ENCODE assay signal across 1 cellular context in genomic region chr19:40702337-40703012, GRCh38.
TF ChIP-seq lines count a peak whose summit lies in the region.

No MANE protein-coding gene starts in this region.

TF ChIP-seq in K562, 482 proteins besides CTCF, POLR2A, EP300 and RAD21 (continued from another document and continues in another):
- TF ChIP-seq, protein P1, sequence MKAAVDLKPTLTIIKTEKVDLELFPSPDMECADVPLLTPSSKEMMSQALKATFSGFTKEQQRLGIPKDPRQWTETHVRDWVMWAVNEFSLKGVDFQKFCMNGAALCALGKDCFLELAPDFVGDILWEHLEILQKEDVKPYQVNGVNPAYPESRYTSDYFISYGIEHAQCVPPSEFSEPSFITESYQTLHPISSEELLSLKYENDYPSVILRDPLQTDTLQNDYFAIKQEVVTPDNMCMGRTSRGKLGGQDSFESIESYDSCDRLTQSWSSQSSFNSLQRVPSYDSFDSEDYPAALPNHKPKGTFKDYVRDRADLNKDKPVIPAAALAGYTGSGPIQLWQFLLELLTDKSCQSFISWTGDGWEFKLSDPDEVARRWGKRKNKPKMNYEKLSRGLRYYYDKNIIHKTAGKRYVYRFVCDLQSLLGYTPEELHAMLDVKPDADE (conservative IDR thresholded peaks at IDR 0.05; ENCODE audit: control insufficient read depth, low read depth, low read length): 0 out of 2 replicates have a peak, but pooled peaks have one; percentile 56
- 0 out of 2 replicates have a peak, but pooled peaks have one; percentile 31 for TF ChIP-seq HDAC2 (IDR thresholded peaks at IDR 0.05)
- TF ChIP-seq, protein P2, sequence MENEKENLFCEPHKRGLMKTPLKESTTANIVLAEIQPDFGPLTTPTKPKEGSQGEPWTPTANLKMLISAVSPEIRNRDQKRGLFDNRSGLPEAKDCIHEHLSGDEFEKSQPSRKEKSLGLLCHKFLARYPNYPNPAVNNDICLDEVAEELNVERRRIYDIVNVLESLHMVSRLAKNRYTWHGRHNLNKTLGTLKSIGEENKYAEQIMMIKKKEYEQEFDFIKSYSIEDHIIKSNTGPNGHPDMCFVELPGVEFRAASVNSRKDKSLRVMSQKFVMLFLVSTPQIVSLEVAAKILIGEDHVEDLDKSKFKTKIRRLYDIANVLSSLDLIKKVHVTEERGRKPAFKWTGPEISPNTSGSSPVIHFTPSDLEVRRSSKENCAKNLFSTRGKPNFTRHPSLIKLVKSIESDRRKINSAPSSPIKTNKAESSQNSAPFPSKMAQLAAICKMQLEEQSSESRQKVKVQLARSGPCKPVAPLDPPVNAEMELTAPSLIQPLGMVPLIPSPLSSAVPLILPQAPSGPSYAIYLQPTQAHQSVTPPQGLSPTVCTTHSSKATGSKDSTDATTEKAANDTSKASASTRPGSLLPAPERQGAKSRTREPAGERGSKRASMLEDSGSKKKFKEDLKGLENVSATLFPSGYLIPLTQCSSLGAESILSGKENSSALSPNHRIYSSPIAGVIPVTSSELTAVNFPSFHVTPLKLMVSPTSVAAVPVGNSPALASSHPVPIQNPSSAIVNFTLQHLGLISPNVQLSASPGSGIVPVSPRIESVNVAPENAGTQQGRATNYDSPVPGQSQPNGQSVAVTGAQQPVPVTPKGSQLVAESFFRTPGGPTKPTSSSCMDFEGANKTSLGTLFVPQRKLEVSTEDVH (IDR thresholded peaks at IDR 0.05; ENCODE audit: low read depth, partially characterized antibody): peak; percentile 67
- no peak for TF ChIP-seq ZC3H8 (IDR thresholded peaks at IDR 0.05)
- TF ChIP-seq ZNF449 (CRISPR knock-in tag; IDR thresholded peaks at IDR 0.05): no peak
- TF ChIP-seq HCFC1 (IDR thresholded peaks at IDR 0.05; ENCODE audit: low read depth, low read length): peak; percentile 39; the same call in 1 of the 2 replicates
- no peak for TF ChIP-seq CXXC5 (CRISPR knock-in tag; IDR thresholded peaks at IDR 0.05)
- peak; percentile 93 for TF ChIP-seq RB1 (IDR thresholded peaks at IDR 0.05; ENCODE audit: low read depth)
- peak; percentile 85; the same call in 1 of the 2 replicates for TF ChIP-seq MYC (IDR thresholded peaks at IDR 0.05; ENCODE audit: low read depth, low read length)
- no peak for TF ChIP-seq MYC (CRISPR knock-in tag; IDR thresholded peaks at IDR 0.05; ENCODE audit: borderline replicate concordance, low read depth)
- TF ChIP-seq TCFL5 (CRISPR knock-in tag; conservative IDR thresholded peaks at IDR 0.05): no peak
- TF ChIP-seq RBBP5 (IDR thresholded peaks at IDR 0.05; ENCODE audit: borderline replicate concordance, insufficient read depth, low read length, poor library complexity, severe bottlenecking): peak; percentile 8
- no peak for TF ChIP-seq TARDBP (IDR thresholded peaks at IDR 0.05)
- peak; percentile 92 for TF ChIP-seq ZFX (CRISPR knock-in tag; IDR thresholded peaks at IDR 0.05)
- TF ChIP-seq, protein P3, sequence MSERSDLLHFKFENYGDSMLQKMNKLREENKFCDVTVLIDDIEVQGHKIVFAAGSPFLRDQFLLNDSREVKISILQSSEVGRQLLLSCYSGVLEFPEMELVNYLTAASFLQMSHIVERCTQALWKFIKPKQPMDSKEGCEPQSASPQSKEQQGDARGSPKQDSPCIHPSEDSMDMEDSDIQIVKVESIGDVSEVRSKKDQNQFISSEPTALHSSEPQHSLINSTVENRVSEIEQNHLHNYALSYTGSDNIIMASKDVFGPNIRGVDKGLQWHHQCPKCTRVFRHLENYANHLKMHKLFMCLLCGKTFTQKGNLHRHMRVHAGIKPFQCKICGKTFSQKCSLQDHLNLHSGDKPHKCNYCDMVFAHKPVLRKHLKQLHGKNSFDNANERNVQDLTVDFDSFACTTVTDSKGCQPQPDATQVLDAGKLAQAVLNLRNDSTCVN (CRISPR knock-in tag; IDR thresholded peaks at IDR 0.05): peak; percentile 48; the same call in 1 of the 2 replicates
- TF ChIP-seq TOE1 (IDR thresholded peaks at IDR 0.05; ENCODE audit: borderline replicate concordance): peak; percentile 32; the same call in 1 of the 2 replicates
- no peak for TF ChIP-seq TOE1 (CRISPR knock-in tag; IDR thresholded peaks at IDR 0.05; ENCODE audit: borderline replicate concordance, low read depth)
- TF ChIP-seq BHLHE40 (IDR thresholded peaks at IDR 0.05; ENCODE audit: low read length): peak; percentile 30; the same call in 1 of the 2 replicates
- peak; percentile 79; the same call in 1 of the 2 replicates for TF ChIP-seq XRCC5 (IDR thresholded peaks at IDR 0.05; ENCODE audit: low read depth, low read length)
- peak; percentile 45 for TF ChIP-seq SUPT5H (IDR thresholded peaks at IDR 0.05)
- peak; percentile 21 to 39; a peak in 2 of 4 replicates for TF ChIP-seq NRF1 (conservative IDR thresholded peaks at IDR 0.05 in 1 of 2, IDR thresholded peaks at IDR 0.05 in 1 of 2)
- TF ChIP-seq PHB2 (IDR thresholded peaks at IDR 0.05; ENCODE audit: low read depth): no peak
- no peak for TF ChIP-seq ZNF324 (CRISPR knock-in tag; IDR thresholded peaks at IDR 0.05)
- peak; percentile 34; the same call in 1 of the 2 replicates for TF ChIP-seq RBFOX2 (IDR thresholded peaks at IDR 0.05; ENCODE audit: low read depth, low read length)
- TF ChIP-seq CBX3 (IDR thresholded peaks at IDR 0.05; ENCODE audit: borderline replicate concordance in 1 of 2, low read length in 2 of 2): peak in 1 of 2 experiments; percentile 33; a peak in 1 of 3 replicates
- peak; percentile 92 for TF ChIP-seq ZNF740 (CRISPR knock-in tag; IDR thresholded peaks at IDR 0.05)
- TF ChIP-seq ZNF740 (tag; IDR thresholded peaks at IDR 0.05): peak in 1 of 2 experiments; percentile 56; a peak in 1 of 4 replicates
- peak; percentile 61; the same call in 1 of the 2 replicates for TF ChIP-seq SP1 (CRISPR knock-in tag; IDR thresholded peaks at IDR 0.05)
- TF ChIP-seq YY1 (IDR thresholded peaks at IDR 0.05; ENCODE audit: borderline replicate concordance in 1 of 3, control insufficient read depth in 1 of 3, extremely low read depth in 1 of 3, insufficient read depth in 3 of 3, insufficient read length in 1 of 3, insufficient replicate concordance in 2 of 3, low read depth in 1 of 3, low read length in 2 of 3): peak in 1 of 3 experiments; percentile 25
- TF ChIP-seq BCOR (IDR thresholded peaks at IDR 0.05): peak; percentile 60
- TF ChIP-seq, protein P4, sequence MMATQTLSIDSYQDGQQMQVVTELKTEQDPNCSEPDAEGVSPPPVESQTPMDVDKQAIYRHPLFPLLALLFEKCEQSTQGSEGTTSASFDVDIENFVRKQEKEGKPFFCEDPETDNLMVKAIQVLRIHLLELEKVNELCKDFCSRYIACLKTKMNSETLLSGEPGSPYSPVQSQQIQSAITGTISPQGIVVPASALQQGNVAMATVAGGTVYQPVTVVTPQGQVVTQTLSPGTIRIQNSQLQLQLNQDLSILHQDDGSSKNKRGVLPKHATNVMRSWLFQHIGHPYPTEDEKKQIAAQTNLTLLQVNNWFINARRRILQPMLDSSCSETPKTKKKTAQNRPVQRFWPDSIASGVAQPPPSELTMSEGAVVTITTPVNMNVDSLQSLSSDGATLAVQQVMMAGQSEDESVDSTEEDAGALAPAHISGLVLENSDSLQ (IDR thresholded peaks at IDR 0.05): peak; percentile 83
- TF ChIP-seq ATF7 (IDR thresholded peaks at IDR 0.05): no peak
- TF ChIP-seq, protein P5, sequence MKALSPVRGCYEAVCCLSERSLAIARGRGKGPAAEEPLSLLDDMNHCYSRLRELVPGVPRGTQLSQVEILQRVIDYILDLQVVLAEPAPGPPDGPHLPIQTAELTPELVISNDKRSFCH (CRISPR knock-in tag; IDR thresholded peaks at IDR 0.05): no peak
- TF ChIP-seq, protein P5 (tag; IDR thresholded peaks at IDR 0.05): no peak
- peak; percentile 24; the same call in 1 of the 2 replicates for TF ChIP-seq MTA3 (IDR thresholded peaks at IDR 0.05; ENCODE audit: borderline replicate concordance)
- TF ChIP-seq ARID2 (IDR thresholded peaks at IDR 0.05): 0 out of 2 replicates have a peak, but pooled peaks have one; percentile 69
- TF ChIP-seq CREB1 (IDR thresholded peaks at IDR 0.05): no peak
- peak; percentile 16; the same call in 1 of the 2 replicates for TF ChIP-seq CREB1 (CRISPR knock-in tag; IDR thresholded peaks at IDR 0.05)
- TF ChIP-seq LARP7 (IDR thresholded peaks at IDR 0.05): peak; percentile 79; the same call in 1 of the 2 replicates
- TF ChIP-seq EGR1 (conservative IDR thresholded peaks at IDR 0.05): peak; percentile 77
- TF ChIP-seq KLF1 (tag; IDR thresholded peaks at IDR 0.05): no peak
- TF ChIP-seq, protein P6, sequence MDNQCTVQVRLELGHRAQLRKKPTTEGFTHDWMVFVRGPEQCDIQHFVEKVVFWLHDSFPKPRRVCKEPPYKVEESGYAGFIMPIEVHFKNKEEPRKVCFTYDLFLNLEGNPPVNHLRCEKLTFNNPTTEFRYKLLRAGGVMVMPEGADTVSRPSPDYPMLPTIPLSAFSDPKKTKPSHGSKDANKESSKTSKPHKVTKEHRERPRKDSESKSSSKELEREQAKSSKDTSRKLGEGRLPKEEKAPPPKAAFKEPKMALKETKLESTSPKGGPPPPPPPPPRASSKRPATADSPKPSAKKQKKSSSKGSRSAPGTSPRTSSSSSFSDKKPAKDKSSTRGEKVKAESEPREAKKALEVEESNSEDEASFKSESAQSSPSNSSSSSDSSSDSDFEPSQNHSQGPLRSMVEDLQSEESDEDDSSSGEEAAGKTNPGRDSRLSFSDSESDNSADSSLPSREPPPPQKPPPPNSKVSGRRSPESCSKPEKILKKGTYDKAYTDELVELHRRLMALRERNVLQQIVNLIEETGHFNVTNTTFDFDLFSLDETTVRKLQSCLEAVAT (IDR thresholded peaks at IDR 0.05): 0 out of 4 replicates have a peak, but pooled peaks of 1 of the 2 experiments have one; percentile 17
- TF ChIP-seq ATF1 (CRISPR knock-in tag; IDR thresholded peaks at IDR 0.05): no peak
- 0 out of 2 replicates have a peak, but pooled peaks have one; percentile 33 for TF ChIP-seq ATF1 (tag; IDR thresholded peaks at IDR 0.05)
- no peak for TF ChIP-seq MCM3 (IDR thresholded peaks at IDR 0.05)
- no peak for TF ChIP-seq PCBP1 (IDR thresholded peaks at IDR 0.05; ENCODE audit: low read depth, low read length, poor library complexity, severe bottlenecking)
- peak; percentile 42 for TF ChIP-seq MEIS2 (IDR thresholded peaks at IDR 0.05; ENCODE audit: partially characterized antibody)
- TF ChIP-seq, protein P7, sequence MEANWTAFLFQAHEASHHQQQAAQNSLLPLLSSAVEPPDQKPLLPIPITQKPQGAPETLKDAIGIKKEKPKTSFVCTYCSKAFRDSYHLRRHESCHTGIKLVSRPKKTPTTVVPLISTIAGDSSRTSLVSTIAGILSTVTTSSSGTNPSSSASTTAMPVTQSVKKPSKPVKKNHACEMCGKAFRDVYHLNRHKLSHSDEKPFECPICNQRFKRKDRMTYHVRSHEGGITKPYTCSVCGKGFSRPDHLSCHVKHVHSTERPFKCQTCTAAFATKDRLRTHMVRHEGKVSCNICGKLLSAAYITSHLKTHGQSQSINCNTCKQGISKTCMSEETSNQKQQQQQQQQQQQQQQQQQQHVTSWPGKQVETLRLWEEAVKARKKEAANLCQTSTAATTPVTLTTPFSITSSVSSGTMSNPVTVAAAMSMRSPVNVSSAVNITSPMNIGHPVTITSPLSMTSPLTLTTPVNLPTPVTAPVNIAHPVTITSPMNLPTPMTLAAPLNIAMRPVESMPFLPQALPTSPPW (CRISPR knock-in tag; IDR thresholded peaks at IDR 0.05): peak; percentile 49; the same call in 1 of the 2 replicates
- TF ChIP-seq CBFA2T2 (conservative IDR thresholded peaks at IDR 0.05): peak; percentile 60
- peak; percentile 57 for TF ChIP-seq TFAP4 (CRISPR knock-in tag; IDR thresholded peaks at IDR 0.05; ENCODE audit: borderline replicate concordance)
- 0 out of 2 replicates have a peak, but pooled peaks have one; percentile 44 for TF ChIP-seq ZEB2 (IDR thresholded peaks at IDR 0.05)
